8 cellular contexts compared by ENCODE assay signal in genomic region chr10:111360260-111360925, GRCh38.
DNase-seq lines count a peak whose midpoint lies in the region; ATAC-seq and TF ChIP-seq lines count a peak whose summit lies in the region.

No MANE protein-coding gene starts in this region.

- H3K4me3 Mint-ChIP-seq in mesothelial cell of epicardium = no peak overlapping the region

- peaks cover 71% of the 10 kb centered on the region for H3K27me3 Mint-ChIP-seq in mesothelial cell of epicardium (ENCODE audit: low read depth)

- ATAC-seq in GM19328 (IDR thresholded peaks at IDR 0.05; ENCODE audit: unreplicated experiment) (peak; percentile 94), HG03139 (IDR thresholded peaks at IDR 0.05; ENCODE audit: unreplicated experiment) (peak; percentile 55)

- TF ChIP-seq CTCF in cardiac fibroblast (IDR thresholded peaks at IDR 0.05; ENCODE audit: low read depth, low read length) = peak; percentile 13
- no peak for TF ChIP-seq CTCF in mesothelial cell of epicardium (IDR thresholded peaks at IDR 0.05; ENCODE audit: unreplicated experiment)

- H3K36me3 Mint-ChIP-seq in mesothelial cell of epicardium = no peaks in the 10 kb centered on the region

- H3K27ac Mint-ChIP-seq in mesothelial cell of epicardium = peak overlapping the region; percentile 28

- no peaks in the 10 kb centered on the region for H3K9me3 Mint-ChIP-seq in mesothelial cell of epicardium

- no peak overlapping the region for H3K4me3 ChIP-seq in cardiac fibroblast (replicated peaks in 1 of 2; ENCODE audit: low read depth in 2 of 2, low read length in 2 of 2)

- DNase-seq in DMS79 (lab: John Stamatoyannopoulos, UW) (peak; percentile 4), NCI-H510A (lab: John Stamatoyannopoulos, UW) (peak; percentile 11), cardiac fibroblast (ENCODE audit: low read depth in 2 of 2) (peak; percentile 1 to 15), mesothelial cell of epicardium (ENCODE audit: low spot score in 2 of 2, unreplicated experiment in 2 of 2) (peak in 1 of 2 experiments; percentile 41), occipital lobe (lab: John Stamatoyannopoulos, UW) (no peak), SKM-1 treated with dmso at 0.1 percent for 144 hours (lab: John Stamatoyannopoulos, UW; ENCODE audit: unreplicated experiment) (no peak)

- H3K4me1 Mint-ChIP-seq in mesothelial cell of epicardium = peaks cover 15% of the 10 kb centered on the region

Comparison
In these comparisons a context has a peak if more than half of its experiments do, and no peak if none do; other contexts are left out.
1. DNase-seq: peak in DMS79 (single experiment), NCI-H510A (single experiment) and cardiac fibroblast (2 of 2); none in occipital lobe (single experiment) and SKM-1 treated with dmso at 0.1 percent for 144 hours (single experiment).